14 cellular contexts compared by ENCODE assay signal in genomic region chr1:76073471-76073870, GRCh38. TPM values are rescaled to one million over a fixed set of nuclear protein-coding genes. Genes with fewer than 3 reads are reported as not detected.
DNase-seq lines count a peak whose midpoint lies in the region; ATAC-seq, FAIRE-seq and TF ChIP-seq lines count a peak whose summit lies in the region.
"Had no signal": no experiment of that assay in that cellular context is flagged by ENCODE, and none has a peak within 500 bp of the region (broad histone marks: within the 10 kb centered on the region; RNA-seq: fewer than 3 reads in every experiment).

No MANE protein-coding gene starts in this region.

- no peaks in the 10 kb centered on the region for H3K9me1 ChIP-seq in K562 (ENCODE audit: control insufficient read depth, insufficient read depth, low read length)

- TF ChIP-seq CTCF in AG09309 (IDR thresholded peaks at IDR 0.05; ENCODE audit: control insufficient read depth, insufficient read depth, low read depth, low read length, missing control alignments) (no peak), HCT116 (IDR thresholded peaks at IDR 0.05 in 2 of 3, conservative IDR thresholded peaks at IDR 0.05 in 1 of 3; ENCODE audit: borderline replicate concordance in 1 of 3, insufficient read depth in 1 of 3, low read depth in 2 of 3, low read length in 2 of 3) (no peak), K562 (IDR thresholded peaks at IDR 0.05 in 2 of 3, conservative IDR thresholded peaks at IDR 0.05 in 1 of 3; ENCODE audit: insufficient read depth in 2 of 3, low read depth in 1 of 3, low read length in 3 of 3) (no peak)

- ATAC-seq in HCT116 = no peak
- ATAC-seq in K562 = no peak
- no peak for ATAC-seq in stimulated activated memory B cell treated with anti-CD40 and anti-IgM and Interleukin-4, amounts not matched to agents 10 μg/mL and 1 μg/mL and 100 μg/mL, for 72 hours
- no peak for ATAC-seq in GM21786 (IDR thresholded peaks at IDR 0.05; ENCODE audit: unreplicated experiment)

- no peak overlapping the region for H3K27ac Mint-ChIP-seq in stimulated activated memory B cell treated with anti-CD40 and anti-IgM and Interleukin-4, amounts not matched to agents 10 μg/mL and 1 μg/mL and 100 μg/mL, for 72 hours

- no peaks in the 10 kb centered on the region for H3K79me2 ChIP-seq in HCT116 (ENCODE audit: insufficient read depth, low read length)
- H3K79me2 ChIP-seq in K562 (ENCODE audit: control insufficient read depth, insufficient read depth, low read length) = no peaks in the 10 kb centered on the region

- RAD21 ChIA-PET in HCT116 (lab: Charles Lee; ENCODE audit: low non-redundant PET in 1 of 2, low total read pairs in 2 of 2, uncharacterized antibody in 2 of 2, unreplicated experiment in 2 of 2) = no interaction called here

- no peak for TF ChIP-seq EP300 in K562 (IDR thresholded peaks at IDR 0.05; ENCODE audit: low read length)

- peaks cover 9% of the 10 kb centered on the region for H3K27me3 Mint-ChIP-seq in stimulated activated memory B cell treated with anti-CD40 and anti-IgM and Interleukin-4, amounts not matched to agents 10 μg/mL and 1 μg/mL and 100 μg/mL, for 72 hours

- in situ Hi-C loops in K562 (cut with MboI) = no loop called here

- H3K27ac ChIP-seq in HCT116 (ENCODE audit: low read depth, low read length) (no peak overlapping the region), K562 (ENCODE audit: extremely low read depth, low read depth, low read length) (no peak overlapping the region), mesodermal cell (ENCODE audit: low read depth, low read length, severe bottlenecking) (peak overlapping the region; percentile 89)
- H3K27ac ChIP-seq: prostate gland had no signal

- no peaks in the 10 kb centered on the region for H3K36me3 Mint-ChIP-seq in stimulated activated memory B cell treated with anti-CD40 and anti-IgM and Interleukin-4, amounts not matched to agents 10 μg/mL and 1 μg/mL and 100 μg/mL, for 72 hours

- H3K4me2 ChIP-seq in HCT116 (ENCODE audit: low read length) (no peak overlapping the region), K562 (ENCODE audit: insufficient read depth, low read length) (no peak overlapping the region)

- H3K9me3 ChIP-seq in HCT116 (ENCODE audit: control insufficient read depth in 1 of 2, insufficient read depth in 1 of 2, low read depth in 1 of 2, low read length in 2 of 2) = no peaks in the 10 kb centered on the region
- no peaks in the 10 kb centered on the region for H3K9me3 ChIP-seq in K562 (replicated peaks; ENCODE audit: control insufficient read depth, insufficient read depth, low read depth, low read length)
- no peaks in the 10 kb centered on the region for H3K9me3 ChIP-seq in mesodermal cell (ENCODE audit: control insufficient read depth, low read length)
- H3K9me3 ChIP-seq: prostate gland had no signal

- CTCF ChIA-PET in HCT116 (lab: Charles Lee) (no interaction called here), K562 (lab: Yijun Ruan, JAX; ENCODE audit: low intra/inter-chr PET ratio) (no interaction called here)

- POLR2A ChIA-PET in HCT116 (lab: Charles Lee) (no interaction called here), K562 (lab: Yijun Ruan, JAX) (no interaction called here)

- H3K4me3 ChIP-seq in AG09309 (ENCODE audit: control insufficient read depth, low read depth, low read length) (no peak overlapping the region), HCT116 (replicated peaks in 1 of 2; ENCODE audit: low read depth in 1 of 2, low read length in 2 of 2) (no peak overlapping the region), K562 (no peak overlapping the region), mesodermal cell (ENCODE audit: extremely low read depth, insufficient read depth, low read length, poor library complexity, severe bottlenecking) (no peak overlapping the region)

- no peaks in the 10 kb centered on the region for H3K36me3 ChIP-seq in HCT116 (ENCODE audit: control insufficient read depth in 1 of 2, insufficient read depth in 2 of 2, low read length in 2 of 2)
- H3K36me3 ChIP-seq in K562 (ENCODE audit: control insufficient read depth, insufficient read depth, low read length) = no peaks in the 10 kb centered on the region
- H3K36me3 ChIP-seq in mesodermal cell (ENCODE audit: control insufficient read depth, insufficient read depth, low read length) = no peaks in the 10 kb centered on the region
- H3K36me3 ChIP-seq: prostate gland had no signal

- 9% methylated on average over 3 of the region's 5 CpGs for WGBS in K562 (ENCODE audit: insufficient coverage, low coverage, missing lambda C conversion rate)
- WGBS in mesodermal cell (ENCODE audit: insufficient coverage in 2 of 2), 2 experiments = 100% methylated on average over 3 of the region's 5 CpGs; no CpG with 5 or more reads in 1 of the 2 experiments

- H3K4me1 ChIP-seq in HCT116 (ENCODE audit: control insufficient read depth in 1 of 2, insufficient read depth in 2 of 2, low read length in 2 of 2) (peaks cover 4 to 22% of the 10 kb centered on the region in 2 experiments), K562 (replicated peaks in 1 of 2; ENCODE audit: control insufficient read depth in 2 of 2, insufficient read depth in 2 of 2, low read length in 2 of 2) (peaks cover 3 to 9% of the 10 kb centered on the region in 2 experiments; a peak in 3 of 5 replicates), mesodermal cell (ENCODE audit: control insufficient read depth, insufficient read depth, low read length, poor library complexity, severe bottlenecking) (peaks cover 20% of the 10 kb centered on the region)
- H3K4me1 ChIP-seq: prostate gland had no signal

- H3K27me3 ChIP-seq in HCT116 (ENCODE audit: insufficient read depth, low read length) (no peaks in the 10 kb centered on the region), K562 (ENCODE audit: control insufficient read depth in 2 of 2, insufficient read depth in 2 of 2, low read length in 2 of 2) (no peaks in the 10 kb centered on the region; a peak in 1 of 5 replicates)

- no peak overlapping the region for H3K9ac ChIP-seq in HCT116 (ENCODE audit: low read length)
- H3K9ac ChIP-seq in K562 (ENCODE audit: insufficient read depth in 1 of 2, low read depth in 2 of 2, low read length in 2 of 2) = no peak overlapping the region

- no peak for FAIRE-seq in K562 (lab: Jason Lieb, UNC)

- peaks cover 31% of the 10 kb centered on the region for H3K4me1 Mint-ChIP-seq in stimulated activated memory B cell treated with anti-CD40 and anti-IgM and Interleukin-4, amounts not matched to agents 10 μg/mL and 1 μg/mL and 100 μg/mL, for 72 hours

- H3K4me3 Mint-ChIP-seq in stimulated activated memory B cell treated with anti-CD40 and anti-IgM and Interleukin-4, amounts not matched to agents 10 μg/mL and 1 μg/mL and 100 μg/mL, for 72 hours = no peak overlapping the region

- H2AFZ ChIP-seq in HCT116 (ENCODE audit: low read depth, low read length, poor library complexity, severe bottlenecking) (peak overlapping the region; percentile 84), K562 (ENCODE audit: low read depth, low read length) (0 out of 2 replicates have a peak overlapping the region, but pooled peaks have one; percentile 93)

- BruUV-seq in HCT116 (replicated peaks; lab: Mats Ljungman, UMichigan) = no TSS peak
- no TSS peak for BruUV-seq in K562 (replicated peaks; lab: Mats Ljungman, UMichigan)

- TF ChIP-seq POLR2A in HCT116 (IDR thresholded peaks at IDR 0.05; ENCODE audit: borderline replicate concordance, extremely low read depth, insufficient read depth, insufficient read length) (no peak), K562 (conservative IDR thresholded peaks at IDR 0.05) (no peak)

- intact Hi-C loops in HCT116 (cut with micrococcal nuclease) = no loop called here
- intact Hi-C loops in K562 (cut with micrococcal nuclease) = no loop called here

- H3K9me2 ChIP-seq in HCT116 (ENCODE audit: insufficient read depth) = no peaks in the 10 kb centered on the region

- TF ChIP-seq RAD21 in HCT116 (IDR thresholded peaks at IDR 0.05; ENCODE audit: low read depth) (no peak), K562 (CRISPR knock-in tag; conservative IDR thresholded peaks at IDR 0.05 in 1 of 2, IDR thresholded peaks at IDR 0.05 in 1 of 2) (no peak)

- peak; percentile 24 for DNase-seq in AG09309 (ENCODE audit: low read depth)
- DNase-seq in HCT116 (ENCODE audit: low read depth, low spot score) = no peak
- no peak for DNase-seq in K562 (ENCODE audit: extremely low read depth in 1 of 4, low spot score in 3 of 4)
- DNase-seq in middle frontal gyrus (ENCODE audit: extremely low spot score, low spot score) = no peak
- DNase-seq in DMS114 treated with DMSO at 0.1 percent for 48 hours (lab: John Stamatoyannopoulos, UW; ENCODE audit: unreplicated experiment) = no peak
- DNase-seq: activated T-cell treated with anti-CD3 and anti-CD28 coated beads for 4 hours, COR-L47, dermis blood vessel endothelial cell, MV-4-11, T-helper 9 cell had no signal

- H4K20me1 ChIP-seq in HCT116 (ENCODE audit: insufficient read depth) (no peaks in the 10 kb centered on the region), K562 (replicated peaks; ENCODE audit: control insufficient read depth, insufficient read depth, low read length) (no peaks in the 10 kb centered on the region)

- H3K9me3 Mint-ChIP-seq in stimulated activated memory B cell treated with anti-CD40 and anti-IgM and Interleukin-4, amounts not matched to agents 10 μg/mL and 1 μg/mL and 100 μg/mL, for 72 hours = no peaks in the 10 kb centered on the region

TF ChIP-seq in HCT116, 20 proteins besides CTCF, POLR2A, EP300 and RAD21 (continues in another document):
- TF ChIP-seq ELF1 (IDR thresholded peaks at IDR 0.05; ENCODE audit: borderline replicate concordance, low read depth) = no peak

TF ChIP-seq in K562, 482 proteins besides CTCF, POLR2A, EP300 and RAD21 (continues in another document):
- TF ChIP-seq ZFP36 (IDR thresholded peaks at IDR 0.05; ENCODE audit: low read depth, low read length, partially characterized antibody) = no peak

RNA-seq across cellular contexts. Expression of gene ST6GALNAC3, which starts 1.1 kb away (rescaled TPM):
- 2.2 TPM for total RNA-seq in HCT116 (2021; ENCODE audit: unreplicated experiment)
- polyA plus RNA-seq in HCT116 (2012) = 0.67 and 0.94 TPM in 2 replicates
- not detected in 2 replicates for total RNA-seq in K562 (2011; cell fraction: chromatin; rRNA removed; ENCODE audit: low replicate concordance)
- not detected in 2 replicates for total RNA-seq in K562 (2011; cell fraction: nucleolus; rRNA removed)
- not detected in 2 replicates for total RNA-seq in K562 (2011; cell fraction: nucleoplasm; rRNA removed)
- total RNA-seq in K562 (2014; rRNA removed) = not detected in 2 replicates
- total RNA-seq in K562 (2014; rRNA removed; fragmentation: Illumina TruSeq; extraction: Trizol) = 0.18 and 0.19 TPM in 2 replicates
- 0.04 TPM in 1 of 2 replicates, not detected in the other for total RNA-seq in K562 (2015; rRNA removed; fragmentation: Illumina TruSeq; extraction: Trizol)
- 0.29 and 0.31 TPM in 2 replicates for total RNA-seq in K562 (2021)
- polyA plus RNA-seq in K562 (2011; rRNA removed) = not detected in 2 replicates
- polyA plus RNA-seq in K562 (2011; cell fraction: cytosol; rRNA removed) = not detected in 2 replicates
- not detected in 2 replicates for polyA plus RNA-seq in K562 (2011; cell fraction: nucleus; rRNA removed)
- polyA plus RNA-seq in K562 (2012) = 0.44 TPM in 1 of 2 replicates, not detected in the other
- not detected in 2 replicates for polyA plus RNA-seq in K562 (2014; fragmentation: Illumina TruSeq; extraction: Trizol)
- not detected for polyA plus RNA-seq in K562 (2014; fragmentation: Nextera tagmentation; extraction: Ambion mirVana)
- not detected in 2 replicates for polyA plus RNA-seq in K562 (2014; rRNA removed)
- not detected in 2 replicates for polyA minus RNA-seq in K562 (2011; rRNA and poly(A)+ RNA removed)
- not detected in 2 replicates for polyA minus RNA-seq in K562 (2011; cell fraction: cytosol; rRNA and poly(A)+ RNA removed)
- not detected in 2 replicates for polyA minus RNA-seq in K562 (2011; cell fraction: nucleus; rRNA and poly(A)+ RNA removed)
- 37.7 TPM for polyA plus RNA-seq in mesodermal cell (2013, experiment 1 of 2)
- polyA plus RNA-seq in mesodermal cell (2013, experiment 2 of 2) = 34.2 TPM
